ENCODE assay signal across 8 cellular contexts in genomic region chr6:33672808-33673207, GRCh38. TPM values are rescaled to one million over a fixed set of nuclear protein-coding genes. Genes with fewer than 3 reads are reported as not detected.
DNase-seq lines count a peak whose midpoint lies in the region; ATAC-seq lines count a peak whose summit lies in the region.

No MANE protein-coding gene starts in this region.

- no peak overlapping the region for H3K27ac Mint-ChIP-seq in activated CD4-positive, alpha-beta T cell treated with anti-CD3 and anti-CD28 coated beads for 36 hours

- no peaks in the 10 kb centered on the region for H3K27me3 Mint-ChIP-seq in activated CD4-positive, alpha-beta T cell treated with anti-CD3 and anti-CD28 coated beads for 36 hours

- H3K4me3 ChIP-seq in skeletal muscle cell (ENCODE audit: low read depth, low read length): no peak overlapping the region

- POLR2A ChIA-PET in activated CD4-positive, alpha-beta T cell treated with anti-CD3 and anti-CD28 coated beads for 36 hours (lab: Charles Lee): no interaction called here

- CTCF ChIA-PET in activated CD4-positive, alpha-beta T cell treated with anti-CD3 and anti-CD28 coated beads for 36 hours (lab: Charles Lee): interaction anchor here (1.0 kb wide), 1 partner anchor 36 kb away, joined by 3 read pairs; no protein-coding TSS in a partner anchor

- ATAC-seq in GM18511 (IDR thresholded peaks at IDR 0.05; ENCODE audit: unreplicated experiment): peak; percentile 63
- no peak for ATAC-seq in GM21529 (IDR thresholded peaks at IDR 0.05; ENCODE audit: unreplicated experiment)
- no peak for ATAC-seq in activated CD4-positive, alpha-beta T cell treated with anti-CD3 and anti-CD28 coated beads for 36 hours
- ATAC-seq in HG03442 (IDR thresholded peaks at IDR 0.05; ENCODE audit: unreplicated experiment): no peak

- H3K36me3 Mint-ChIP-seq in activated CD4-positive, alpha-beta T cell treated with anti-CD3 and anti-CD28 coated beads for 36 hours (ENCODE audit: low read depth): peaks cover 50% of the 10 kb centered on the region

- H3K9me3 Mint-ChIP-seq in activated CD4-positive, alpha-beta T cell treated with anti-CD3 and anti-CD28 coated beads for 36 hours (ENCODE audit: low read depth): no peaks in the 10 kb centered on the region

- peak; percentile 77 for DNase-seq in SK-MEL-5 (ENCODE audit: low read depth, low spot score)
- DNase-seq in foreskin melanocyte: peak; percentile 73
- peak; percentile 86 for DNase-seq in skeletal muscle cell (ENCODE audit: low read depth)
- DNase-seq in activated CD4-positive, alpha-beta T cell treated with anti-CD3 and anti-CD28 coated beads for 36 hours: no peak
- no peak for DNase-seq in NCI-H2227 (lab: John Stamatoyannopoulos, UW; ENCODE audit: unreplicated experiment)

- H3K4me1 Mint-ChIP-seq in activated CD4-positive, alpha-beta T cell treated with anti-CD3 and anti-CD28 coated beads for 36 hours: peaks cover 16% of the 10 kb centered on the region

- no peak overlapping the region for H3K4me3 Mint-ChIP-seq in activated CD4-positive, alpha-beta T cell treated with anti-CD3 and anti-CD28 coated beads for 36 hours

- intact Hi-C loops in activated CD4-positive, alpha-beta T cell treated with anti-CD3 and anti-CD28 coated beads for 36 hours (cut with DNase I, micrococcal nuclease): no loop called here

- in situ Hi-C loops in SK-MEL-5 (cut with HindIII; ENCODE audit: low pct_unique_long_range_greater_than_20kb, low sequenced_read_pairs): no loop called here

RNA-seq across cellular contexts. Expression of gene UQCC2, which starts 38.7 kb away (rescaled TPM):
- total RNA-seq in SK-MEL-5 (2014; rRNA removed; shearing (Covaris generic)): 36.1 and 40.1 TPM in 2 replicates
- 31.1 and 32.0 TPM in 2 replicates for polyA plus RNA-seq in SK-MEL-5 (2015; cell fraction: cytosol; rRNA removed)
- polyA plus RNA-seq in SK-MEL-5 (2015; cell fraction: nucleus; rRNA removed): 41.3 and 53.5 TPM in 2 replicates
- 100 to 1,000 TPM; 141 to 147 TPM for total RNA-seq in activated CD4-positive, alpha-beta T cell treated with anti-CD3 and anti-CD28 coated beads for 36 hours

RNA-seq across cellular contexts. Expression of gene ITPR3, which starts 51.7 kb away (rescaled TPM):
- 4.2 and 4.3 TPM in 2 replicates for total RNA-seq in SK-MEL-5 (2014; rRNA removed; shearing (Covaris generic))
- 9.7 and 14.3 TPM in 2 replicates for polyA plus RNA-seq in SK-MEL-5 (2015; cell fraction: cytosol; rRNA removed)
- polyA plus RNA-seq in SK-MEL-5 (2015; cell fraction: nucleus; rRNA removed): 30.6 and 38.3 TPM in 2 replicates
- 10 to 100 TPM; 42.6 to 42.9 TPM for total RNA-seq in activated CD4-positive, alpha-beta T cell treated with anti-CD3 and anti-CD28 coated beads for 36 hours

Comparison
In these comparisons a context has a peak if more than half of its experiments do, and no peak if none do; other contexts are left out.
1. DNase-seq: peak in SK-MEL-5 (single experiment), foreskin melanocyte (single experiment) and skeletal muscle cell (single experiment); none in activated CD4-positive, alpha-beta T cell treated with anti-CD3 and anti-CD28 coated beads for 36 hours (single experiment) and NCI-H2227 (single experiment).